In genomic region chr15:81285461-81285860, GRCh38 we compare ENCODE assay signal across 19 cellular contexts. TPM values are rescaled to one million over a fixed set of nuclear protein-coding genes. Genes with fewer than 3 reads are reported as not detected.
DNase-seq lines count a peak whose midpoint lies in the region; ATAC-seq, FAIRE-seq and TF ChIP-seq lines count a peak whose summit lies in the region.
"Had no signal": no experiment of that assay in that cellular context is flagged by ENCODE, and none has a peak within 500 bp of the region (broad histone marks: within the 10 kb centered on the region; RNA-seq: fewer than 3 reads in every experiment).

No MANE protein-coding gene starts in this region.

- no peaks in the 10 kb centered on the region for H3K27me3 Mint-ChIP-seq in activated CD4-positive, alpha-beta memory T cell treated with anti-CD3 and anti-CD28 coated beads for 36 hours
- H3K27me3 Mint-ChIP-seq in activated CD4-positive, alpha-beta memory T cell treated with anti-CD3 and anti-CD28 coated beads, Interleukin-2, amount 10 ng/mL, durations not matched to agents 7 days and 5 days, result no peaks in the 10 kb centered on the region
- no peaks in the 10 kb centered on the region for H3K27me3 Mint-ChIP-seq in activated T-helper 17 cell treated with anti-CD3 and anti-CD28 coated beads, Interleukin-2, amount 50 U/mL, for 72 hours
- no peaks in the 10 kb centered on the region for H3K27me3 Mint-ChIP-seq in natural killer cell (ENCODE audit: low read depth in 2 of 2)

- intact Hi-C loops in activated CD4-positive, alpha-beta memory T cell treated with anti-CD3 and anti-CD28 coated beads for 36 hours (cut with micrococcal nuclease), result loop anchor here (2.0 kb wide), 1 partner anchor 39 kb away; the partner anchor contains the start of gene STARD5
- intact Hi-C loops in natural killer cell (cut with micrococcal nuclease), result loop anchor here (5.0 kb wide), 1 partner anchor 37 kb away; the partner anchor contains the start of gene STARD5

- TF ChIP-seq CTCF in natural killer cell (IDR thresholded peaks at IDR 0.05), result no peak
- no peak for TF ChIP-seq CTCF in osteoblast (IDR thresholded peaks at IDR 0.05; ENCODE audit: extremely low read depth, low read depth, low read length)

- POLR2A ChIA-PET in activated CD4-positive, alpha-beta memory T cell treated with anti-CD3 and anti-CD28 coated beads for 36 hours (lab: Charles Lee), result interaction anchor here (2.6 kb wide), 1 partner anchor 11 kb away, joined by 14 read pairs; no protein-coding TSS in a partner anchor
- POLR2A ChIA-PET in activated CD4-positive, alpha-beta memory T cell treated with anti-CD3 and anti-CD28 coated beads, Interleukin-2, amount 10 ng/mL, durations not matched to agents 7 days and 5 days (lab: Charles Lee), result interaction anchor here (1.5 to 3.0 kb wide), 3 partner anchors 9 to 23 kb away, joined by 3 to 28 read pairs (median 7); no protein-coding TSS in a partner anchor

- no peak overlapping the region for H3K27ac ChIP-seq in osteoblast (ENCODE audit: low read depth, low read length)

- H3K4me2 ChIP-seq in osteoblast (ENCODE audit: insufficient read depth, low read length), result no peak overlapping the region

- CTCF ChIA-PET in activated CD4-positive, alpha-beta memory T cell treated with anti-CD3 and anti-CD28 coated beads for 36 hours (lab: Charles Lee), result interaction anchor here (1.5 to 3.0 kb wide), 4 partner anchors 10 to 51 kb away, joined by 3 to 32 read pairs (median 14); no protein-coding TSS in a partner anchor
- CTCF ChIA-PET in activated CD4-positive, alpha-beta memory T cell treated with anti-CD3 and anti-CD28 coated beads, Interleukin-2, amount 10 ng/mL, durations not matched to agents 7 days and 5 days (lab: Charles Lee), result interaction anchor here (2.0 to 2.8 kb wide), 2 partner anchors 11 to 19 kb away, joined by 12 to 19 read pairs; no protein-coding TSS in a partner anchor

- H3K79me2 ChIP-seq in osteoblast (ENCODE audit: insufficient read depth, low read length), result no peaks in the 10 kb centered on the region

- H3K36me3 ChIP-seq in osteoblast (ENCODE audit: insufficient read depth, low read length), result no peaks in the 10 kb centered on the region
- H3K36me3 ChIP-seq: adrenal gland had no signal

- no peak for DNase-seq in activated CD4-positive, alpha-beta memory T cell treated with anti-CD3 and anti-CD28 coated beads for 36 hours
- no peak for DNase-seq in activated CD4-positive, alpha-beta memory T cell treated with anti-CD3 and anti-CD28 coated beads, Interleukin-2, amount 10 ng/mL, durations not matched to agents 7 days and 5 days
- no peak for DNase-seq in GM12891 (ENCODE audit: insufficient read length, low spot score)
- DNase-seq in natural killer cell, result no peak
- DNase-seq in osteoblast (ENCODE audit: insufficient read length, low spot score, missing footprints), result no peak
- DNase-seq: C1 segment of cervical spinal cord; DMS79 treated with DMSO at 0.1 percent for 48 hours; effector CD8-positive, alpha-beta T cell; heart left ventricle; Karpas-422; NCI-H1092 treated with DMSO at 0.1 percent for 48 hours; NCI-H526 treated with DMSO at 0.1 percent for 48 hours; stimulated activated naive CD4-positive, alpha-beta T cell treated with Interleukin-2 at 50 U/mL for 16 hours had no signal

- FAIRE-seq in GM12891 (lab: Jason Lieb, UNC), result peak; percentile 83
- FAIRE-seq: RCC 7860 had no signal

- peaks cover 62% of the 10 kb centered on the region for H3K4me1 Mint-ChIP-seq in activated CD4-positive, alpha-beta memory T cell treated with anti-CD3 and anti-CD28 coated beads for 36 hours (ENCODE audit: low read depth)
- H3K4me1 Mint-ChIP-seq in activated CD4-positive, alpha-beta memory T cell treated with anti-CD3 and anti-CD28 coated beads, Interleukin-2, amount 10 ng/mL, durations not matched to agents 7 days and 5 days, result peaks cover 39% of the 10 kb centered on the region
- peaks cover 35% of the 10 kb centered on the region for H3K4me1 Mint-ChIP-seq in activated T-helper 17 cell treated with anti-CD3 and anti-CD28 coated beads, Interleukin-2, amount 50 U/mL, for 72 hours
- peaks cover 35 to 36% of the 10 kb centered on the region in 2 donors for H3K4me1 Mint-ChIP-seq in natural killer cell

- H3K4me3 Mint-ChIP-seq in activated CD4-positive, alpha-beta memory T cell treated with anti-CD3 and anti-CD28 coated beads for 36 hours, result peak overlapping the region; percentile 58
- H3K4me3 Mint-ChIP-seq in activated CD4-positive, alpha-beta memory T cell treated with anti-CD3 and anti-CD28 coated beads, Interleukin-2, amount 10 ng/mL, durations not matched to agents 7 days and 5 days, result no peak overlapping the region
- peak overlapping the region; percentile 75 for H3K4me3 Mint-ChIP-seq in activated T-helper 17 cell treated with anti-CD3 and anti-CD28 coated beads, Interleukin-2, amount 50 U/mL, for 72 hours
- H3K4me3 Mint-ChIP-seq in natural killer cell, result no peak overlapping the region

- H3K4me1 ChIP-seq in osteoblast (ENCODE audit: insufficient read depth, low read length), result no peaks in the 10 kb centered on the region
- H3K4me1 ChIP-seq: adrenal gland had no signal

- ATAC-seq in activated T-helper 17 cell treated with anti-CD3 and anti-CD28 coated beads, Interleukin-2, amount 50 U/mL, for 72 hours (replicated peaks), result no peak
- ATAC-seq in natural killer cell, result no peak
- no peak for ATAC-seq in GM19397 (IDR thresholded peaks at IDR 0.05; ENCODE audit: unreplicated experiment)
- ATAC-seq in HG02588 (IDR thresholded peaks at IDR 0.05; ENCODE audit: unreplicated experiment), result no peak
- ATAC-seq: HCT116, heart left ventricle had no signal

- peak overlapping the region; percentile 88 for H3K27ac Mint-ChIP-seq in activated CD4-positive, alpha-beta memory T cell treated with anti-CD3 and anti-CD28 coated beads for 36 hours
- no peak overlapping the region for H3K27ac Mint-ChIP-seq in activated CD4-positive, alpha-beta memory T cell treated with anti-CD3 and anti-CD28 coated beads, Interleukin-2, amount 10 ng/mL, durations not matched to agents 7 days and 5 days
- H3K27ac Mint-ChIP-seq in activated T-helper 17 cell treated with anti-CD3 and anti-CD28 coated beads, Interleukin-2, amount 50 U/mL, for 72 hours, result peak overlapping the region; percentile 26
- H3K27ac Mint-ChIP-seq in natural killer cell, result peak overlapping the region; percentile 93 to 98

- no peak overlapping the region for H3K4me3 ChIP-seq in osteoblast (ENCODE audit: insufficient read depth, low read length)
- H3K4me3 ChIP-seq: adrenal gland, heart left ventricle had no signal

- H2AFZ ChIP-seq in osteoblast (ENCODE audit: low read length), result no peak overlapping the region

- H3K9me3 ChIP-seq in osteoblast (ENCODE audit: low read depth, low read length), result no peaks in the 10 kb centered on the region
- H3K9me3 ChIP-seq: adrenal gland, heart left ventricle had no signal

- peaks cover 6% of the 10 kb centered on the region for H3K9me3 Mint-ChIP-seq in activated CD4-positive, alpha-beta memory T cell treated with anti-CD3 and anti-CD28 coated beads for 36 hours
- peaks cover 6% of the 10 kb centered on the region for H3K9me3 Mint-ChIP-seq in activated CD4-positive, alpha-beta memory T cell treated with anti-CD3 and anti-CD28 coated beads, Interleukin-2, amount 10 ng/mL, durations not matched to agents 7 days and 5 days
- peaks cover 10% of the 10 kb centered on the region for H3K9me3 Mint-ChIP-seq in activated T-helper 17 cell treated with anti-CD3 and anti-CD28 coated beads, Interleukin-2, amount 50 U/mL, for 72 hours
- peaks cover 0 to 3% of the 10 kb centered on the region in 2 donors for H3K9me3 Mint-ChIP-seq in natural killer cell

- peaks cover 3% of the 10 kb centered on the region for H3K36me3 Mint-ChIP-seq in activated CD4-positive, alpha-beta memory T cell treated with anti-CD3 and anti-CD28 coated beads for 36 hours
- H3K36me3 Mint-ChIP-seq in activated CD4-positive, alpha-beta memory T cell treated with anti-CD3 and anti-CD28 coated beads, Interleukin-2, amount 10 ng/mL, durations not matched to agents 7 days and 5 days (ENCODE audit: low read depth), result peaks cover 8% of the 10 kb centered on the region
- H3K36me3 Mint-ChIP-seq in activated T-helper 17 cell treated with anti-CD3 and anti-CD28 coated beads, Interleukin-2, amount 50 U/mL, for 72 hours (ENCODE audit: low read depth), result no peaks in the 10 kb centered on the region
- H3K36me3 Mint-ChIP-seq in natural killer cell, result peaks cover 7% of the 10 kb centered on the region

- no peak for TF ChIP-seq POLR2A in GM12891 (IDR thresholded peaks at IDR 0.05; ENCODE audit: low read depth, low read length)

- no peaks in the 10 kb centered on the region for H4K20me1 ChIP-seq in osteoblast (ENCODE audit: insufficient read depth, low read length)

- H3K27me3 ChIP-seq in osteoblast (ENCODE audit: insufficient read depth, low read length), result peaks cover 3% of the 10 kb centered on the region
- H3K27me3 ChIP-seq: heart left ventricle had no signal

TF ChIP-seq in GM12891, 5 proteins besides CTCF, POLR2A, EP300 and RAD21:
- no peak for TF ChIP-seq POLR2AphosphoS5 (IDR thresholded peaks at IDR 0.05; ENCODE audit: low read depth, low read length)

RNA-seq across cellular contexts. Expression of gene STARD5, which starts 38.5 kb away (rescaled TPM):
- 1 to 10 TPM; 7.3 to 9.1 TPM for total RNA-seq in activated CD4-positive, alpha-beta memory T cell treated with anti-CD3 and anti-CD28 coated beads for 36 hours
- total RNA-seq in activated CD4-positive, alpha-beta memory T cell treated with anti-CD3 and anti-CD28 coated beads, Interleukin-2, amount 10 ng/mL, durations not matched to agents 7 days and 5 days, result 1 to 10 TPM; 4.2 TPM
- polyA plus RNA-seq in GM12891 (2012; ENCODE audit: low read depth, missing spikeins), result 1.8 TPM
- 1 to 10 TPM; 5.9 to 8.8 TPM for total RNA-seq in activated T-helper 17 cell treated with anti-CD3 and anti-CD28 coated beads, Interleukin-2, amount 50 U/mL, for 72 hours
- total RNA-seq in natural killer cell (1 to 10 TPM; 4.7 to 6.6 (median 6.3) TPM), osteoblast (5.9 and 6.5 TPM in 2 replicates)

Comparison
In these comparisons a context has a peak if more than half of its experiments do, and no peak if none do; other contexts are left out.
1. H3K4me3 Mint-ChIP-seq: peak in activated CD4-positive, alpha-beta memory T cell treated with anti-CD3 and anti-CD28 coated beads for 36 hours (single experiment) and activated T-helper 17 cell treated with anti-CD3 and anti-CD28 coated beads, Interleukin-2, amount 50 U/mL, for 72 hours (single experiment); none in activated CD4-positive, alpha-beta memory T cell treated with anti-CD3 and anti-CD28 coated beads, Interleukin-2, amount 10 ng/mL, durations not matched to agents 7 days and 5 days (single experiment) and natural killer cell (single experiment).